In genomic region chr10:3531097-3531645, GRCh38 we compare ENCODE assay signal across 1 cellular context.
TF ChIP-seq lines count a peak whose summit lies in the region.

No MANE protein-coding gene starts in this region.

TF ChIP-seq in GM23338, 12 proteins besides CTCF, POLR2A, EP300 and RAD21 (continued from another document):
- no peak for TF ChIP-seq ZNF462 (CRISPR knock-in tag; IDR thresholded peaks at IDR 0.05)
